In genomic region chr21:16454371-16454770, GRCh38 we compare ENCODE assay signal across 1 cellular context.
TF ChIP-seq lines count a peak whose summit lies in the region.

No MANE protein-coding gene starts in this region.

TF ChIP-seq in GM23338, 12 proteins besides CTCF, POLR2A, EP300 and RAD21:
- TF ChIP-seq REST (IDR thresholded peaks at IDR 0.05; ENCODE audit: unreplicated experiment) (no peak), POLR2AphosphoS5 (IDR thresholded peaks at IDR 0.05; ENCODE audit: low read depth) (no peak), ZNF462 (CRISPR knock-in tag; IDR thresholded peaks at IDR 0.05) (no peak), EZH2phosphoT487 (IDR thresholded peaks at IDR 0.05; ENCODE audit: unreplicated experiment) (no peak), NANOG (IDR thresholded peaks at IDR 0.05; ENCODE audit: borderline replicate concordance) (no peak), ZNF114 (CRISPR knock-in tag; IDR thresholded peaks at IDR 0.05) (no peak), JUNB (IDR thresholded peaks at IDR 0.05; ENCODE audit: unreplicated experiment) (no peak), CREB1 (CRISPR knock-in tag; IDR thresholded peaks at IDR 0.05; ENCODE audit: low read depth) (no peak), STAT1 (IDR thresholded peaks at IDR 0.05; ENCODE audit: unreplicated experiment) (no peak)
- TF ChIP-seq, protein P1, sequence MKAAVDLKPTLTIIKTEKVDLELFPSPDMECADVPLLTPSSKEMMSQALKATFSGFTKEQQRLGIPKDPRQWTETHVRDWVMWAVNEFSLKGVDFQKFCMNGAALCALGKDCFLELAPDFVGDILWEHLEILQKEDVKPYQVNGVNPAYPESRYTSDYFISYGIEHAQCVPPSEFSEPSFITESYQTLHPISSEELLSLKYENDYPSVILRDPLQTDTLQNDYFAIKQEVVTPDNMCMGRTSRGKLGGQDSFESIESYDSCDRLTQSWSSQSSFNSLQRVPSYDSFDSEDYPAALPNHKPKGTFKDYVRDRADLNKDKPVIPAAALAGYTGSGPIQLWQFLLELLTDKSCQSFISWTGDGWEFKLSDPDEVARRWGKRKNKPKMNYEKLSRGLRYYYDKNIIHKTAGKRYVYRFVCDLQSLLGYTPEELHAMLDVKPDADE (IDR thresholded peaks at IDR 0.05): no peak
